1 cellular context compared by ENCODE assay signal in genomic region chr19:14395710-14396338, GRCh38.
TF ChIP-seq lines count a peak whose summit lies in the region.

No MANE protein-coding gene starts in this region.

TF ChIP-seq in GM23338, 12 proteins besides CTCF, POLR2A, EP300 and RAD21 (continued from another document):
- no peak for TF ChIP-seq REST (IDR thresholded peaks at IDR 0.05; ENCODE audit: unreplicated experiment)
- no peak for TF ChIP-seq ZNF331 (CRISPR knock-in tag; IDR thresholded peaks at IDR 0.05; ENCODE audit: low read depth)
- TF ChIP-seq NANOG (IDR thresholded peaks at IDR 0.05; ENCODE audit: borderline replicate concordance), result no peak
- TF ChIP-seq JUNB (IDR thresholded peaks at IDR 0.05; ENCODE audit: unreplicated experiment), result no peak
- TF ChIP-seq CREB1 (CRISPR knock-in tag; IDR thresholded peaks at IDR 0.05; ENCODE audit: low read depth), result no peak
- TF ChIP-seq ETS1 (IDR thresholded peaks at IDR 0.05), result no peak
- TF ChIP-seq ZNF114 (CRISPR knock-in tag; IDR thresholded peaks at IDR 0.05), result no peak
- TF ChIP-seq STAT1 (IDR thresholded peaks at IDR 0.05; ENCODE audit: unreplicated experiment), result no peak
- no peak for TF ChIP-seq EZH2phosphoT487 (IDR thresholded peaks at IDR 0.05; ENCODE audit: unreplicated experiment)
- no peak for TF ChIP-seq ZNF462 (CRISPR knock-in tag; IDR thresholded peaks at IDR 0.05)
- TF ChIP-seq EZH2 (IDR thresholded peaks at IDR 0.05; ENCODE audit: low read depth, unreplicated experiment), result no peak
